In the genomic region with DNA sequence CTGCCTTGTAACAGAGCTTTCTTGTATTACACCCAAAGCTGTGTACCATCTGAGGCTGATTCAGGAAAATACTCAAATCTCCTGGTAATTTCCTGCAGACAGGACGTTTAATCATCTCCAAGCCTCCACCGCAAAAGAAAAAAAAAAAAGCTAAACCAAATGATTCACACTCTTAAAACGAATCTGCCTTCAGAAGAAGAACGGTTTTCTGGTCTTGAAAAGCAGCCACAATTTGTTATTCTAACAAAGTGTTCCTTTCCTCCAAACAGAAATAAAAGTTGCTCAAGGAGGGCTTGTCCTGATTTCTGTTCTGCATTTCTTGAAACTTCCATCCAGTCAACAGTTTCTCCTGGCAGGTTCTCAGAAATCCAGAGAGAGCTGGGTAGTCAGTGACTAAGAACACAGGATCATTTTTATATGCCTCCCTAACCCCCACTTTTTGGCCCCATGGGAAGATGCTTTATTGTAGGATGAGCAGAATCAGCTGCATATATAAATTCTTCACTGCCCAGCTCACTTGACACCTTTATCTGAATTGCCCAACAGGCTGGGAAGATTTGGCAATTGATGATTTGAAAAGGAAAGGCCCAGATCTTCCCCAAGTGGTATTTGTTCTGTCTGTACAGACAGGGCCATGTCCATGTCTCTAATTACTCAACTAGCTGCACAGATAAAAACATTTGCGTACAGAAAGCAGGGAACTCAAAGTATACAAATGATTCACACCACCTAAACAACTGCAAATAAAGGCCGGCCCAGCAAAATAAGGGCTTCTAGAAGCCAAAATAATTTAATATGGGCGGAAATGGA, we compare ENCODE assay signal across 9 cellular contexts. TPM values are rescaled to one million over a fixed set of nuclear protein-coding genes. Genes with fewer than 3 reads are reported as not detected.
DNase-seq lines count a peak whose midpoint lies in the region; ATAC-seq and TF ChIP-seq lines count a peak whose summit lies in the region.
"Had no signal": no experiment of that assay in that cellular context is flagged by ENCODE, and none has a peak within 500 bp of the region (broad histone marks: within the 10 kb centered on the region; RNA-seq: fewer than 3 reads in every experiment).

No MANE protein-coding gene starts in this region.

- peaks cover 6% of the 10 kb centered on the region for H3K36me3 Mint-ChIP-seq in osteocyte (ENCODE audit: unreplicated experiment)

- H3K9me2 ChIP-seq in Karpas-422 (replicated peaks; ENCODE audit: insufficient read depth, low read length) = no peaks in the 10 kb centered on the region

- H3K4me2 ChIP-seq in Karpas-422 (ENCODE audit: low read depth, low read length, poor library complexity, severe bottlenecking) = no peak overlapping the region

- H2AFZ ChIP-seq in Karpas-422 (ENCODE audit: low read length) = no peak overlapping the region

- ATAC-seq in RWPE2 (ENCODE audit: low read depth) = peak; percentile 67

- no peaks in the 10 kb centered on the region for H3K27me3 Mint-ChIP-seq in osteocyte (ENCODE audit: unreplicated experiment)

- peak overlapping the region; percentile 81 for H3K4me3 Mint-ChIP-seq in osteocyte (ENCODE audit: unreplicated experiment)

- TF ChIP-seq CTCF in AG09319 (IDR thresholded peaks at IDR 0.05; ENCODE audit: low read depth, low read length) = no peak
- TF ChIP-seq CTCF in RWPE2 (IDR thresholded peaks at IDR 0.05; ENCODE audit: poor library complexity, severe bottlenecking) = no peak
- no peak for TF ChIP-seq CTCF in fibroblast of villous mesenchyme (IDR thresholded peaks at IDR 0.05; ENCODE audit: insufficient read depth, low read depth, low read length)
- TF ChIP-seq CTCF in osteocyte (IDR thresholded peaks at IDR 0.05) = no peak

- H3K27ac Mint-ChIP-seq in osteocyte (ENCODE audit: unreplicated experiment) = peak overlapping the region; percentile 88

- peak overlapping the region; percentile 96 for H3K27ac ChIP-seq in RWPE2 (ENCODE audit: poor library complexity, severe bottlenecking)
- no peak overlapping the region for H3K27ac ChIP-seq in Karpas-422 (ENCODE audit: low read length)

- H3K4me1 Mint-ChIP-seq in osteocyte (ENCODE audit: unreplicated experiment) = peaks cover 50% of the 10 kb centered on the region

- no peak overlapping the region for H3K9ac ChIP-seq in Karpas-422 (ENCODE audit: low read length)

- H3K9me3 Mint-ChIP-seq in osteocyte (ENCODE audit: unreplicated experiment) = peaks cover 6% of the 10 kb centered on the region

- H3K4me3 ChIP-seq in RWPE2 (ENCODE audit: severe bottlenecking) (no peak overlapping the region), fibroblast of villous mesenchyme (ENCODE audit: low read depth, low read length) (peak overlapping the region; percentile 79), Karpas-422 (ENCODE audit: low read length) (no peak overlapping the region)

- H3K27me3 ChIP-seq in RWPE2 (ENCODE audit: insufficient read depth, poor library complexity, severe bottlenecking) (no peaks in the 10 kb centered on the region), Karpas-422 (ENCODE audit: low read length) (no peaks in the 10 kb centered on the region)

- no peaks in the 10 kb centered on the region for H4K20me1 ChIP-seq in Karpas-422 (ENCODE audit: insufficient read depth, low read depth, low read length)

- no peaks in the 10 kb centered on the region for H3K36me3 ChIP-seq in RWPE2 (ENCODE audit: low read depth)
- no peaks in the 10 kb centered on the region for H3K36me3 ChIP-seq in Karpas-422 (ENCODE audit: insufficient read depth, low read length)

- no peaks in the 10 kb centered on the region for H3K79me2 ChIP-seq in Karpas-422 (ENCODE audit: low read length)

- H3K4me1 ChIP-seq in RWPE2 (ENCODE audit: insufficient read depth, poor library complexity, severe bottlenecking) (peaks cover 34% of the 10 kb centered on the region), Karpas-422 (ENCODE audit: low read length) (no peaks in the 10 kb centered on the region)

- H3K9me3 ChIP-seq in RWPE2 (ENCODE audit: severe bottlenecking) (no peaks in the 10 kb centered on the region), Karpas-422 (ENCODE audit: low read length) (no peaks in the 10 kb centered on the region)

- DNase-seq in AG09319 (ENCODE audit: extremely low read depth, low read depth) = peak; percentile 64
- DNase-seq in RWPE2 (ENCODE audit: low spot score) = no peak
- DNase-seq in fibroblast of villous mesenchyme (ENCODE audit: low read depth) = peak; percentile 99
- no peak for DNase-seq in osteocyte (ENCODE audit: extremely low spot score, unreplicated experiment)
- no peak for DNase-seq in NCI-H510A (lab: John Stamatoyannopoulos, UW)
- no peak for DNase-seq in mesenteric fat pad (ENCODE audit: low spot score)
- DNase-seq in Karpas-422 = no peak
- no peak for DNase-seq in NCI-H82 treated with DMSO at 0.1 percent for 48 hours (lab: John Stamatoyannopoulos, UW; ENCODE audit: unreplicated experiment)
- DNase-seq: DMS79 had no signal

RNA-seq across cellular contexts. Expression of a gene that starts 41.0 kb away (rescaled TPM):
- total RNA-seq in fibroblast of villous mesenchyme (36.3 and 42.2 TPM in 2 replicates), osteocyte (24.7 and 25.2 TPM in 2 replicates), mesenteric fat pad (65.7 TPM)
- total RNA-seq in Karpas-422 (2014; rRNA removed; shearing (Covaris generic); ENCODE audit: low replicate concordance) = 0.11 TPM in 1 of 2 replicates, not detected in the other

Comparison
In these comparisons a context has a peak if more than half of its experiments do, and no peak if none do; other contexts are left out.
1. DNase-seq: peak in AG09319 (single experiment) and fibroblast of villous mesenchyme (single experiment); none in RWPE2 (single experiment), osteocyte (single experiment), NCI-H510A (single experiment), mesenteric fat pad (single experiment), Karpas-422 (single experiment) and NCI-H82 treated with DMSO at 0.1 percent for 48 hours (single experiment).
2. RNA of a gene that starts 41.0 kb away (total RNA-seq): 65.7 TPM in mesenteric fat pad (single experiment), 36.3 to 42.2 TPM in fibroblast of villous mesenchyme and 24.7 to 25.2 TPM in osteocyte; 0.11 TPM in Karpas-422; every median in the first group is over 10 times any median in the second.